ENCODE assay signal across 10 cellular contexts in the genomic region with DNA sequence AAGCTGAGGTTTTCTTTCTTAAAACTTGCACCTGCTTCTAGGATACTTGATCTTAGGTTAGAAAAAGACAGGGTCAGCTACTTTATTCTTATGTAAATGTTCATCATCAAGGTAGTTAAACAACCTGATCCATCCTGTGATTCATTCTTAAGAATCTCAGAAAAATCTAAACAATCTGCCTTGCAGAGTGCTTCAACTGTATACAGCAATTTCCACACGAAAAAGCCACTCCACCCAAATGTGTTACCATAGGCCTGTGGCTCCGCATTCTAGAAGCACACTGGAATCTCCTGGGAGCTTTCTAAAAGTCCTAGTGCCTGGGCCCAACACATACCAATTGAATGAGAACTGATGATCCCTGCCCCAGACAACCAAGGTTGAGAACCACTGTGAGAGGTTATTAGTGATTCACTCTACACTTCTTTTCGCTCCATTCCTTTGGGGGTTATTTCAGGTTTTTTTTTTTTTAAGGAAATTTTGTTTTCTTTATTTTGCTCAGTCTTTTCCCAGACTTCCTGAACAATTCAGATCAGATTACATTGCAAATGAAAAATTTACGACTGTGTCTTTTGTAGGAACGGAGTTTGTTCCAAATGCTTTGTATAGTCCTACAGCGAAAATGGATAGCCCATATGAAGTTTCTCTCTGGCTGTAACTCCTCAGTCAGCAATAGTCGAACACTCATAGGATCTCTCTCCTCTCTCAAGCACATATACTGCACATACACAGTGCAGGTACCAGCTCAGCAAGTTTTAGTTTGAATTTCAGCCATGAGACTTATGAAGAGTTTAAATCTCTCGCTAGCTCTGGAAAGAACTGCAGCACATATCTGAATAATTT.
DNase-seq lines count a peak whose midpoint lies in the region; ATAC-seq and TF ChIP-seq lines count a peak whose summit lies in the region.
"Had no signal": no experiment of that assay in that cellular context is flagged by ENCODE, and none has a peak within 500 bp of the region (broad histone marks: within the 10 kb centered on the region; RNA-seq: fewer than 3 reads in every experiment).

No MANE protein-coding gene starts in this region.

- H3K4me1 ChIP-seq in HUES48 (ENCODE audit: control insufficient read depth, insufficient read depth, low read length) = peaks cover 43% of the 10 kb centered on the region

- ATAC-seq in HG02852 (IDR thresholded peaks at IDR 0.05; ENCODE audit: unreplicated experiment) (no peak), HG03460 (IDR thresholded peaks at IDR 0.05; ENCODE audit: unreplicated experiment) (no peak)
- ATAC-seq: activated CD8-positive, alpha-beta memory T cell treated with anti-CD3 and anti-CD28 coated beads, Interleukin-2, amount 10 ng/mL, durations not matched to agents 7 days and 5 days had no signal

- no peaks in the 10 kb centered on the region for H3K9me3 ChIP-seq in HUES48 (ENCODE audit: control insufficient read depth, insufficient read depth, low read length)

- DNase-seq in AG04449 (ENCODE audit: low read depth, low spot score) (peak; percentile 54), brain microvascular endothelial cell (peak; percentile 81), left kidney (ENCODE audit: low read depth, low spot score) (peak; percentile 79), NOMO-1 (lab: John Stamatoyannopoulos, UW; ENCODE audit: unreplicated experiment in 2 of 2) (no peak), 8988T (no peak)
- DNase-seq: activated CD8-positive, alpha-beta memory T cell treated with anti-CD3 and anti-CD28 coated beads, Interleukin-2, amount 10 ng/mL, durations not matched to agents 7 days and 5 days; NCI-H187 treated with DMSO at 0.1 percent for 48 hours had no signal

- POLR2A ChIA-PET in AG04449 (lab: Yijun Ruan, JAX) = interaction anchor here (0.8 kb wide), 1 partner anchor 16 kb away, joined by 3 read pairs; the partner anchor contains the start of gene SMYD2

- CTCF ChIA-PET in AG04449 (lab: Yijun Ruan, JAX) = interaction anchor here (1.7 to 3.5 kb wide), 4 partner anchors 20 to 36 kb away, joined by 4 to 24 read pairs (median 16); no protein-coding TSS in a partner anchor

- H3K27me3 ChIP-seq in HUES48 (ENCODE audit: control insufficient read depth, insufficient read depth, low read length) (peaks cover 59% of the 10 kb centered on the region), brain microvascular endothelial cell (replicated peaks) (no peaks in the 10 kb centered on the region)

- TF ChIP-seq CTCF in AG04449 (IDR thresholded peaks at IDR 0.05; ENCODE audit: insufficient read depth, low read length, missing control alignments) (no peak), brain microvascular endothelial cell (IDR thresholded peaks at IDR 0.05; ENCODE audit: low read depth, low read length, missing control alignments) (no peak)

- no peaks in the 10 kb centered on the region for H3K36me3 ChIP-seq in HUES48 (ENCODE audit: control insufficient read depth, insufficient read depth, low read length)
- no peaks in the 10 kb centered on the region for H3K36me3 ChIP-seq in brain microvascular endothelial cell (replicated peaks)

- H3K27ac ChIP-seq in HUES48 (ENCODE audit: low read depth, low read length) (peak overlapping the region; percentile 75), brain microvascular endothelial cell (peak overlapping the region; percentile 44)

- in situ Hi-C loops in brain microvascular endothelial cell (cut with HindIII; ENCODE audit: low pct_ligation_motif_present, low sequenced_read_pairs) = no loop called here

- no peak overlapping the region for H3K9ac ChIP-seq in HUES48 (ENCODE audit: low read depth, low read length)

- H3K4me3 ChIP-seq in AG04449 (ENCODE audit: low read depth, low read length) (no peak overlapping the region), HUES48 (ENCODE audit: low read depth, low read length) (no peak overlapping the region), brain microvascular endothelial cell (ENCODE audit: low read depth, low read length) (no peak overlapping the region)

Comparison
In these comparisons a context has a peak if more than half of its experiments do, and no peak if none do; other contexts are left out.
1. DNase-seq: peak in AG04449 (single experiment), brain microvascular endothelial cell (single experiment) and left kidney (single experiment); none in NOMO-1 (0 of 2) and 8988T (single experiment).